In genomic region chr3:141738636-141739363, GRCh38 we compare ENCODE assay signal across 8 cellular contexts. TPM values are rescaled to one million over a fixed set of nuclear protein-coding genes. Genes with fewer than 3 reads are reported as not detected.
DNase-seq lines count a peak whose midpoint lies in the region; ATAC-seq and TF ChIP-seq lines count a peak whose summit lies in the region.

No MANE protein-coding gene starts in this region.

- DNase-seq in stimulated activated CD8-positive, alpha-beta memory T cell treated with anti-CD3 and anti-CD28 coated beads, Interleukin-12 subunit alpha, Interleukin-12 subunit beta, amount 100 ng/mL, for 4 hours (ENCODE audit: low read depth), result peak; percentile 1
- DNase-seq in stimulated activated CD8-positive, alpha-beta memory T cell treated with anti-CD3 and anti-CD28 coated beads, Interleukin-4, amount 100 ng/mL, for 48 hours, result no peak
- peak; percentile 38 for DNase-seq in NCI-H2171 (lab: John Stamatoyannopoulos, UW)
- no peak for DNase-seq in activated T-cell treated with anti-CD3 and anti-CD28 coated beads, Interleukin-2, amount 50 U/mL, for 4 hours
- DNase-seq in fibroblast of villous mesenchyme (ENCODE audit: low read depth), result peak; percentile 63
- no peak for DNase-seq in omental fat pad (ENCODE audit: low spot score)
- no peak for DNase-seq in DMS153 treated with DMSO at 0.1 percent for 48 hours (lab: John Stamatoyannopoulos, UW; ENCODE audit: unreplicated experiment)

- H3K9me3 Mint-ChIP-seq in activated T-cell treated with anti-CD3 and anti-CD28 coated beads, Interleukin-2, amount 50 U/mL, for 4 hours, result no peaks in the 10 kb centered on the region

- TF ChIP-seq CTCF in fibroblast of villous mesenchyme (IDR thresholded peaks at IDR 0.05; ENCODE audit: insufficient read depth, low read depth, low read length) (no peak), omental fat pad (IDR thresholded peaks at IDR 0.05) (no peak)

- peaks cover 43% of the 10 kb centered on the region for H3K4me1 Mint-ChIP-seq in activated T-cell treated with anti-CD3 and anti-CD28 coated beads, Interleukin-2, amount 50 U/mL, for 4 hours (ENCODE audit: low read depth)

- no peaks in the 10 kb centered on the region for H3K27me3 Mint-ChIP-seq in activated T-cell treated with anti-CD3 and anti-CD28 coated beads, Interleukin-2, amount 50 U/mL, for 4 hours (ENCODE audit: low read depth)

- H3K4me3 ChIP-seq in fibroblast of villous mesenchyme (ENCODE audit: low read depth, low read length), result peak overlapping the region; percentile 93

- ATAC-seq in HG02884 (IDR thresholded peaks at IDR 0.05; ENCODE audit: unreplicated experiment) (peak; percentile 12), omental fat pad (ENCODE audit: low FRiP score) (peak; percentile 2)
- ATAC-seq in activated T-cell treated with anti-CD3 and anti-CD28 coated beads, Interleukin-2, amount 50 U/mL, for 4 hours, result peak; percentile 29

- H3K4me3 Mint-ChIP-seq in activated T-cell treated with anti-CD3 and anti-CD28 coated beads, Interleukin-2, amount 50 U/mL, for 4 hours, result peak overlapping the region; percentile 99

- H3K36me3 Mint-ChIP-seq in activated T-cell treated with anti-CD3 and anti-CD28 coated beads, Interleukin-2, amount 50 U/mL, for 4 hours (ENCODE audit: insufficient read depth), result peaks cover 4% of the 10 kb centered on the region

RNA-seq across cellular contexts. Expression of gene RNF7, which starts 0.7 kb away (rescaled TPM):
- 10 to 100 TPM; 73.1 to 78.1 (median 73.6) TPM for total RNA-seq in activated T-cell treated with anti-CD3 and anti-CD28 coated beads, Interleukin-2, amount 50 U/mL, for 4 hours
- total RNA-seq in fibroblast of villous mesenchyme (43.5 and 57.0 TPM in 2 replicates), omental fat pad (10 to 100 TPM; 67.9 to 89.8 (median 77.4) TPM)

RNA-seq across cellular contexts. Expression of gene GRK7, which starts 24.4 kb away (rescaled TPM):
- total RNA-seq in activated T-cell treated with anti-CD3 and anti-CD28 coated beads, Interleukin-2, amount 50 U/mL, for 4 hours, result not detected
- under 0.01 TPM in 1 of 2 replicates, not detected in the other for total RNA-seq in fibroblast of villous mesenchyme
- total RNA-seq in omental fat pad, result under 1 TPM in 2 of 4 donors, not detected in 2; 0.12 to 0.46 TPM

Comparison
In these comparisons a context has a peak if more than half of its experiments do, and no peak if none do; other contexts are left out.
1. DNase-seq: peak in stimulated activated CD8-positive, alpha-beta memory T cell treated with anti-CD3 and anti-CD28 coated beads, Interleukin-12 subunit alpha, Interleukin-12 subunit beta, amount 100 ng/mL, for 4 hours (single experiment), NCI-H2171 (single experiment) and fibroblast of villous mesenchyme (single experiment); none in stimulated activated CD8-positive, alpha-beta memory T cell treated with anti-CD3 and anti-CD28 coated beads, Interleukin-4, amount 100 ng/mL, for 48 hours (single experiment), activated T-cell treated with anti-CD3 and anti-CD28 coated beads, Interleukin-2, amount 50 U/mL, for 4 hours (single experiment), omental fat pad (single experiment) and DMS153 treated with DMSO at 0.1 percent for 48 hours (single experiment).
2. Peak in every context shown above with its lines, with median percentiles within 50 percentile points of each other: ATAC-seq.